In genomic region chrX:75228854-75229253, GRCh38 we compare ENCODE assay signal across 16 cellular contexts. TPM values are rescaled to one million over a fixed set of nuclear protein-coding genes. Genes with fewer than 3 reads are reported as not detected.
DNase-seq lines count a peak whose midpoint lies in the region; ATAC-seq and TF ChIP-seq lines count a peak whose summit lies in the region.
"Had no signal": no experiment of that assay in that cellular context is flagged by ENCODE, and none has a peak within 500 bp of the region (broad histone marks: within the 10 kb centered on the region; RNA-seq: fewer than 3 reads in every experiment).

No MANE protein-coding gene starts in this region.

- no peak for TF ChIP-seq CTCF in osteoblast (IDR thresholded peaks at IDR 0.05; ENCODE audit: extremely low read depth, low read depth, low read length)

- no peak overlapping the region for H3K4me3 ChIP-seq in osteoblast (ENCODE audit: insufficient read depth, low read length)

- ATAC-seq in activated CD8-positive, alpha-beta memory T cell treated with anti-CD3 and anti-CD28 coated beads, Interleukin-2, amount 10 ng/mL, durations not matched to agents 7 days and 5 days, result peak; percentile 53
- ATAC-seq in HG02852 (IDR thresholded peaks at IDR 0.05; ENCODE audit: unreplicated experiment) (peak; percentile 64), HG03354 (IDR thresholded peaks at IDR 0.05; ENCODE audit: poor library complexity, severe bottlenecking, unreplicated experiment) (peak; percentile 43)
- ATAC-seq: SK-N-SH treated with all-trans-retinoic acid at 6 μM for 48 hours had no signal

- H3K36me3 ChIP-seq in osteoblast (ENCODE audit: insufficient read depth, low read length), result no peaks in the 10 kb centered on the region

- intact Hi-C loops in cardiac septum (cut with DNase I), result no loop called here

- H3K27ac Mint-ChIP-seq in activated CD8-positive, alpha-beta memory T cell treated with anti-CD3 and anti-CD28 coated beads, Interleukin-2, amount 10 ng/mL, durations not matched to agents 7 days and 5 days, result no peak overlapping the region
- H3K27ac Mint-ChIP-seq: B cell; CD4-positive, CD25-positive, alpha-beta regulatory T cell had no signal

- peaks cover 3% of the 10 kb centered on the region for H3K27me3 Mint-ChIP-seq in activated CD8-positive, alpha-beta memory T cell treated with anti-CD3 and anti-CD28 coated beads, Interleukin-2, amount 10 ng/mL, durations not matched to agents 7 days and 5 days
- H3K27me3 Mint-ChIP-seq: B cell had no signal

- H2AFZ ChIP-seq in osteoblast (ENCODE audit: low read length), result no peak overlapping the region

- H3K79me2 ChIP-seq in osteoblast (ENCODE audit: insufficient read depth, low read length), result no peaks in the 10 kb centered on the region

- DNase-seq in activated CD8-positive, alpha-beta memory T cell treated with anti-CD3 and anti-CD28 coated beads, Interleukin-2, amount 10 ng/mL, durations not matched to agents 7 days and 5 days, result no peak
- no peak for DNase-seq in activated CD8-positive, alpha-beta memory T cell treated with anti-CD3 and anti-CD28 coated beads, Interleukin-2, amount 50 U/mL, for 4 hours
- DNase-seq in osteoblast (ENCODE audit: insufficient read length, low spot score, missing footprints), result no peak
- no peak for DNase-seq in HT-29 (ENCODE audit: low spot score)
- no peak for DNase-seq in cardiac septum (ENCODE audit: low spot score)
- no peak for DNase-seq in DMS79 treated with DMSO at 0.1 percent for 48 hours (lab: John Stamatoyannopoulos, UW)
- DNase-seq: CD4-positive, CD25-positive, alpha-beta regulatory T cell; NCI-H187 treated with DMSO at 0.1 percent for 48 hours; NCI-H69; SHP77 treated with DMSO at 0.1 percent for 48 hours had no signal

- no peak overlapping the region for H3K4me2 ChIP-seq in osteoblast (ENCODE audit: insufficient read depth, low read length)

- no peaks in the 10 kb centered on the region for H4K20me1 ChIP-seq in osteoblast (ENCODE audit: insufficient read depth, low read length)

- CTCF ChIA-PET in activated CD8-positive, alpha-beta memory T cell treated with anti-CD3 and anti-CD28 coated beads, Interleukin-2, amount 10 ng/mL, durations not matched to agents 7 days and 5 days (lab: Charles Lee), result no interaction called here

- no peaks in the 10 kb centered on the region for H3K36me3 Mint-ChIP-seq in activated CD8-positive, alpha-beta memory T cell treated with anti-CD3 and anti-CD28 coated beads, Interleukin-2, amount 10 ng/mL, durations not matched to agents 7 days and 5 days
- H3K36me3 Mint-ChIP-seq: CD4-positive, CD25-positive, alpha-beta regulatory T cell had no signal

- H3K4me3 Mint-ChIP-seq in activated CD8-positive, alpha-beta memory T cell treated with anti-CD3 and anti-CD28 coated beads, Interleukin-2, amount 10 ng/mL, durations not matched to agents 7 days and 5 days, result no peak overlapping the region
- H3K4me3 Mint-ChIP-seq: B cell; CD4-positive, CD25-positive, alpha-beta regulatory T cell had no signal

- no peaks in the 10 kb centered on the region for H3K27me3 ChIP-seq in osteoblast (ENCODE audit: insufficient read depth, low read length)

- peaks cover 18% of the 10 kb centered on the region for H3K4me1 Mint-ChIP-seq in activated CD8-positive, alpha-beta memory T cell treated with anti-CD3 and anti-CD28 coated beads, Interleukin-2, amount 10 ng/mL, durations not matched to agents 7 days and 5 days
- H3K4me1 Mint-ChIP-seq: B cell; CD4-positive, CD25-positive, alpha-beta regulatory T cell had no signal

- H3K4me1 ChIP-seq in osteoblast (ENCODE audit: insufficient read depth, low read length), result no peaks in the 10 kb centered on the region

- H3K27ac ChIP-seq in osteoblast (ENCODE audit: low read depth, low read length), result no peak overlapping the region
- H3K27ac ChIP-seq: 22Rv1, HL-60 had no signal

- no peaks in the 10 kb centered on the region for H3K9me3 ChIP-seq in osteoblast (ENCODE audit: low read depth, low read length)

- H3K9me3 Mint-ChIP-seq in activated CD8-positive, alpha-beta memory T cell treated with anti-CD3 and anti-CD28 coated beads, Interleukin-2, amount 10 ng/mL, durations not matched to agents 7 days and 5 days (ENCODE audit: low read depth), result no peaks in the 10 kb centered on the region

RNA-seq across cellular contexts. Expression of gene UPRT, which starts 45.0 kb away (rescaled TPM):
- 10 to 100 TPM; 15.1 to 20.8 TPM for total RNA-seq in activated CD8-positive, alpha-beta memory T cell treated with anti-CD3 and anti-CD28 coated beads, Interleukin-2, amount 10 ng/mL, durations not matched to agents 7 days and 5 days
- total RNA-seq in osteoblast (11.5 and 12.3 TPM in 2 replicates), cardiac septum (13.3 TPM)
- total RNA-seq in HT-29 (2014; rRNA removed; shearing (Covaris generic)), result 3.4 and 3.7 TPM in 2 replicates
